In the genomic region with DNA sequence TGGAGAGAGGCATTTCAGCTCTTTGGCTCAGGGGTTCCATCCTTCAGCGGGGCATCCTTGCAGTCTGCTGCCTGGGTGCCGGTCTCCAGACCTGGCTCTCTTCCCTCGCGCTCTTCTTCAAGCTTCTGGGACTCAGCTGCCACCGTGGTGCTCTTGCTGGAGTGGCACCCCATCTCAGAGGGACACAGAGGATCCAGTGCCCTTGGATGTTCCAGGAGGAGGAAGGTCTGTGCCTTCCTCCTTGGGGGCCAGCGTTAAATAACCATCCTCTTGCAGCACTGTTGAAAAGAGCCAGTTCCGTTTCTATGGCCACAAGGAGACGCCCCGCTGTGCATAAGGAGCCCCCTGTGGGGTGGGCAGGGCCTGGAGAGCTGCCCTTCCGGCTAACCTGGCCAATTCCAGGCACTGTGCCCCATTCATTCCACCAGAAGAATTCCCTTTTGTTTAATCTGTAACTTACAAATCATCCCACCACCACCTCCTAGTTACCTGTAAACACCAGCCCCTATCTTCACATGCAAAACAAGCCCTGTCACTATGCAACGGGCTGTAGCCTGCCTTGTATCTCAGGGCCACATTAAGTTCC, we compare ENCODE assay signal across 1 cellular context.
TF ChIP-seq lines count a peak whose summit lies in the region.

No MANE protein-coding gene starts in this region.

TF ChIP-seq in HepG2, 621 proteins besides CTCF, POLR2A, EP300 and RAD21 (continues in another document):
- TF ChIP-seq ELF4 (CRISPR knock-in tag; IDR thresholded peaks at IDR 0.05; ENCODE audit: borderline replicate concordance) (no peak), HMGXB4 (CRISPR knock-in tag; IDR thresholded peaks at IDR 0.05; ENCODE audit: borderline replicate concordance in 1 of 2, low read depth in 1 of 2) (no peak), FOSL2 (CRISPR knock-in tag; IDR thresholded peaks at IDR 0.05) (peak; percentile 9; the same call in 1 of the 2 replicates), NFE2L2 (IDR thresholded peaks at IDR 0.05; ENCODE audit: low read length) (no peak), SRF (IDR thresholded peaks at IDR 0.05; ENCODE audit: low read depth, low read length) (no peak), ZMAT5 (CRISPR knock-in tag; IDR thresholded peaks at IDR 0.05; ENCODE audit: borderline replicate concordance, low read depth) (no peak), HMGA1 (CRISPR knock-in tag; conservative IDR thresholded peaks at IDR 0.05) (no peak), SALL2 (CRISPR knock-in tag; IDR thresholded peaks at IDR 0.05) (no peak), RBAK (CRISPR knock-in tag; IDR thresholded peaks at IDR 0.05) (no peak), ERF (CRISPR knock-in tag; IDR thresholded peaks at IDR 0.05) (0 out of 2 replicates have a peak, but pooled peaks have one; percentile 27), ZBTB40 (IDR thresholded peaks at IDR 0.05) (no peak), ZBTB40 (CRISPR knock-in tag; IDR thresholded peaks at IDR 0.05) (no peak), GATAD2A (CRISPR knock-in tag; IDR thresholded peaks at IDR 0.05) (0 out of 2 replicates have a peak, but pooled peaks have one; percentile 25), SMAD3 (CRISPR knock-in tag; IDR thresholded peaks at IDR 0.05) (no peak), ZNF678 (CRISPR knock-in tag; IDR thresholded peaks at IDR 0.05) (no peak), KAT8 (CRISPR knock-in tag; IDR thresholded peaks at IDR 0.05) (no peak), MIER3 (CRISPR knock-in tag; IDR thresholded peaks at IDR 0.05; ENCODE audit: borderline replicate concordance) (no peak), SMC3 (IDR thresholded peaks at IDR 0.05; ENCODE audit: low read length) (no peak), ZNF773 (CRISPR knock-in tag; IDR thresholded peaks at IDR 0.05; ENCODE audit: borderline replicate concordance) (no peak), ZNF598 (CRISPR knock-in tag; IDR thresholded peaks at IDR 0.05; ENCODE audit: borderline replicate concordance) (no peak), ZFP1 (CRISPR knock-in tag; IDR thresholded peaks at IDR 0.05) (no peak), ZFP36L1 (CRISPR knock-in tag; IDR thresholded peaks at IDR 0.05) (no peak), SPEN (CRISPR knock-in tag; IDR thresholded peaks at IDR 0.05; ENCODE audit: low read depth) (peak; percentile 22; the same call in 1 of the 2 replicates), ZNF589 (CRISPR knock-in tag; conservative IDR thresholded peaks at IDR 0.05) (no peak), PATZ1 (CRISPR knock-in tag; IDR thresholded peaks at IDR 0.05) (peak; percentile 69), ELF1 (CRISPR knock-in tag; IDR thresholded peaks at IDR 0.05) (0 out of 2 replicates have a peak, but pooled peaks have one; percentile 25)
- TF ChIP-seq, protein P1, sequence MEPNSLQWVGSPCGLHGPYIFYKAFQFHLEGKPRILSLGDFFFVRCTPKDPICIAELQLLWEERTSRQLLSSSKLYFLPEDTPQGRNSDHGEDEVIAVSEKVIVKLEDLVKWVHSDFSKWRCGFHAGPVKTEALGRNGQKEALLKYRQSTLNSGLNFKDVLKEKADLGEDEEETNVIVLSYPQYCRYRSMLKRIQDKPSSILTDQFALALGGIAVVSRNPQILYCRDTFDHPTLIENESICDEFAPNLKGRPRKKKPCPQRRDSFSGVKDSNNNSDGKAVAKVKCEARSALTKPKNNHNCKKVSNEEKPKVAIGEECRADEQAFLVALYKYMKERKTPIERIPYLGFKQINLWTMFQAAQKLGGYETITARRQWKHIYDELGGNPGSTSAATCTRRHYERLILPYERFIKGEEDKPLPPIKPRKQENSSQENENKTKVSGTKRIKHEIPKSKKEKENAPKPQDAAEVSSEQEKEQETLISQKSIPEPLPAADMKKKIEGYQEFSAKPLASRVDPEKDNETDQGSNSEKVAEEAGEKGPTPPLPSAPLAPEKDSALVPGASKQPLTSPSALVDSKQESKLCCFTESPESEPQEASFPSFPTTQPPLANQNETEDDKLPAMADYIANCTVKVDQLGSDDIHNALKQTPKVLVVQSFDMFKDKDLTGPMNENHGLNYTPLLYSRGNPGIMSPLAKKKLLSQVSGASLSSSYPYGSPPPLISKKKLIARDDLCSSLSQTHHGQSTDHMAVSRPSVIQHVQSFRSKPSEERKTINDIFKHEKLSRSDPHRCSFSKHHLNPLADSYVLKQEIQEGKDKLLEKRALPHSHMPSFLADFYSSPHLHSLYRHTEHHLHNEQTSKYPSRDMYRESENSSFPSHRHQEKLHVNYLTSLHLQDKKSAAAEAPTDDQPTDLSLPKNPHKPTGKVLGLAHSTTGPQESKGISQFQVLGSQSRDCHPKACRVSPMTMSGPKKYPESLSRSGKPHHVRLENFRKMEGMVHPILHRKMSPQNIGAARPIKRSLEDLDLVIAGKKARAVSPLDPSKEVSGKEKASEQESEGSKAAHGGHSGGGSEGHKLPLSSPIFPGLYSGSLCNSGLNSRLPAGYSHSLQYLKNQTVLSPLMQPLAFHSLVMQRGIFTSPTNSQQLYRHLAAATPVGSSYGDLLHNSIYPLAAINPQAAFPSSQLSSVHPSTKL (CRISPR knock-in tag; IDR thresholded peaks at IDR 0.05): peak; percentile 46; the same call in 1 of the 2 replicates
- TF ChIP-seq, protein P2, sequence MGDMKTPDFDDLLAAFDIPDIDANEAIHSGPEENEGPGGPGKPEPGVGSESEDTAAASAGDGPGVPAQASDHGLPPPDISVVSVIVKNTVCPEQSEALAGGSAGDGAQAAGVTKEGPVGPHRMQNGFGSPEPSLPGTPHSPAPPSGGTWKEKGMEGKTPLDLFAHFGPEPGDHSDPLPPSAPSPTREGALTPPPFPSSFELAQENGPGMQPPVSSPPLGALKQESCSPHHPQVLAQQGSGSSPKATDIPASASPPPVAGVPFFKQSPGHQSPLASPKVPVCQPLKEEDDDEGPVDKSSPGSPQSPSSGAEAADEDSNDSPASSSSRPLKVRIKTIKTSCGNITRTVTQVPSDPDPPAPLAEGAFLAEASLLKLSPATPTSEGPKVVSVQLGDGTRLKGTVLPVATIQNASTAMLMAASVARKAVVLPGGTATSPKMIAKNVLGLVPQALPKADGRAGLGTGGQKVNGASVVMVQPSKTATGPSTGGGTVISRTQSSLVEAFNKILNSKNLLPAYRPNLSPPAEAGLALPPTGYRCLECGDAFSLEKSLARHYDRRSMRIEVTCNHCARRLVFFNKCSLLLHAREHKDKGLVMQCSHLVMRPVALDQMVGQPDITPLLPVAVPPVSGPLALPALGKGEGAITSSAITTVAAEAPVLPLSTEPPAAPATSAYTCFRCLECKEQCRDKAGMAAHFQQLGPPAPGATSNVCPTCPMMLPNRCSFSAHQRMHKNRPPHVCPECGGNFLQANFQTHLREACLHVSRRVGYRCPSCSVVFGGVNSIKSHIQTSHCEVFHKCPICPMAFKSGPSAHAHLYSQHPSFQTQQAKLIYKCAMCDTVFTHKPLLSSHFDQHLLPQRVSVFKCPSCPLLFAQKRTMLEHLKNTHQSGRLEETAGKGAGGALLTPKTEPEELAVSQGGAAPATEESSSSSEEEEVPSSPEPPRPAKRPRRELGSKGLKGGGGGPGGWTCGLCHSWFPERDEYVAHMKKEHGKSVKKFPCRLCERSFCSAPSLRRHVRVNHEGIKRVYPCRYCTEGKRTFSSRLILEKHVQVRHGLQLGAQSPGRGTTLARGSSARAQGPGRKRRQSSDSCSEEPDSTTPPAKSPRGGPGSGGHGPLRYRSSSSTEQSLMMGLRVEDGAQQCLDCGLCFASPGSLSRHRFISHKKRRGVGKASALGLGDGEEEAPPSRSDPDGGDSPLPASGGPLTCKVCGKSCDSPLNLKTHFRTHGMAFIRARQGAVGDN (CRISPR knock-in tag; IDR thresholded peaks at IDR 0.05): peak; percentile 48
- TF ChIP-seq, protein P3, sequence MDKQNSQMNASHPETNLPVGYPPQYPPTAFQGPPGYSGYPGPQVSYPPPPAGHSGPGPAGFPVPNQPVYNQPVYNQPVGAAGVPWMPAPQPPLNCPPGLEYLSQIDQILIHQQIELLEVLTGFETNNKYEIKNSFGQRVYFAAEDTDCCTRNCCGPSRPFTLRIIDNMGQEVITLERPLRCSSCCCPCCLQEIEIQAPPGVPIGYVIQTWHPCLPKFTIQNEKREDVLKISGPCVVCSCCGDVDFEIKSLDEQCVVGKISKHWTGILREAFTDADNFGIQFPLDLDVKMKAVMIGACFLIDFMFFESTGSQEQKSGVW (CRISPR knock-in tag; IDR thresholded peaks at IDR 0.05; ENCODE audit: borderline replicate concordance): no peak
- TF ChIP-seq, protein P4, sequence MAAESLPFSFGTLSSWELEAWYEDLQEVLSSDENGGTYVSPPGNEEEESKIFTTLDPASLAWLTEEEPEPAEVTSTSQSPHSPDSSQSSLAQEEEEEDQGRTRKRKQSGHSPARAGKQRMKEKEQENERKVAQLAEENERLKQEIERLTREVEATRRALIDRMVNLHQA (CRISPR knock-in tag; IDR thresholded peaks at IDR 0.05): no peak
